In genomic region chr4:150242820-150243458, GRCh38 we compare ENCODE assay signal across 8 cellular contexts.
DNase-seq lines count a peak whose midpoint lies in the region; ATAC-seq and TF ChIP-seq lines count a peak whose summit lies in the region.

No MANE protein-coding gene starts in this region.

- H3K27ac ChIP-seq in SU-DHL-6 (ENCODE audit: low read depth, low read length) = no peak overlapping the region
- peak overlapping the region in 1 of 4 donors; percentile 17 for H3K27ac ChIP-seq in sigmoid colon

- H3K36me3 ChIP-seq in SU-DHL-6 (ENCODE audit: low read length) = no peaks in the 10 kb centered on the region
- H3K36me3 ChIP-seq in sigmoid colon = peaks cover 0 to 10% (median 0%) of the 10 kb centered on the region in 4 donors

- peak; percentile 70 for TF ChIP-seq CTCF in SU-DHL-6 (IDR thresholded peaks at IDR 0.05; ENCODE audit: insufficient read depth, low read length, poor library complexity, severe bottlenecking)
- peak; percentile 55 to 93 (median 79) for TF ChIP-seq CTCF in sigmoid colon (IDR thresholded peaks at IDR 0.05)

- no peaks in the 10 kb centered on the region for H3K4me1 Mint-ChIP-seq in activated CD4-positive, alpha-beta memory T cell treated with anti-CD3 and anti-CD28 coated beads for 36 hours (ENCODE audit: low read depth)
- no peaks in the 10 kb centered on the region for H3K4me1 Mint-ChIP-seq in activated CD4-positive, alpha-beta memory T cell treated with anti-CD3 and anti-CD28 coated beads, Interleukin-2, amount 10 ng/mL, durations not matched to agents 7 days and 5 days

- no peak overlapping the region for H3K27ac Mint-ChIP-seq in activated CD4-positive, alpha-beta memory T cell treated with anti-CD3 and anti-CD28 coated beads for 36 hours
- no peak overlapping the region for H3K27ac Mint-ChIP-seq in activated CD4-positive, alpha-beta memory T cell treated with anti-CD3 and anti-CD28 coated beads, Interleukin-2, amount 10 ng/mL, durations not matched to agents 7 days and 5 days

- no peak overlapping the region for H3K4me3 ChIP-seq in SU-DHL-6 (ENCODE audit: insufficient read depth, low read length, poor library complexity, severe bottlenecking)
- no peak overlapping the region for H3K4me3 ChIP-seq in sigmoid colon

- H3K4me1 ChIP-seq in sigmoid colon = no peaks in the 10 kb centered on the region

- H3K4me2 ChIP-seq in SU-DHL-6 (ENCODE audit: low read depth, low read length, poor library complexity, severe bottlenecking) = no peak overlapping the region

- no peaks in the 10 kb centered on the region for H3K36me3 Mint-ChIP-seq in activated CD4-positive, alpha-beta memory T cell treated with anti-CD3 and anti-CD28 coated beads for 36 hours
- no peaks in the 10 kb centered on the region for H3K36me3 Mint-ChIP-seq in activated CD4-positive, alpha-beta memory T cell treated with anti-CD3 and anti-CD28 coated beads, Interleukin-2, amount 10 ng/mL, durations not matched to agents 7 days and 5 days (ENCODE audit: low read depth)

- H2AFZ ChIP-seq in SU-DHL-6 (ENCODE audit: low read depth, low read length, severe bottlenecking) = no peak overlapping the region

- H3K27me3 ChIP-seq in SU-DHL-6 (ENCODE audit: low read length) (0 out of 2 replicates have a peak, but pooled peaks cover under 1% of the 10 kb centered on the region), sigmoid colon (no peaks in the 10 kb centered on the region)

- no peak overlapping the region for H3K4me3 Mint-ChIP-seq in activated CD4-positive, alpha-beta memory T cell treated with anti-CD3 and anti-CD28 coated beads for 36 hours
- no peak overlapping the region for H3K4me3 Mint-ChIP-seq in activated CD4-positive, alpha-beta memory T cell treated with anti-CD3 and anti-CD28 coated beads, Interleukin-2, amount 10 ng/mL, durations not matched to agents 7 days and 5 days

- no peaks in the 10 kb centered on the region for H3K9me3 Mint-ChIP-seq in activated CD4-positive, alpha-beta memory T cell treated with anti-CD3 and anti-CD28 coated beads for 36 hours
- no peaks in the 10 kb centered on the region for H3K9me3 Mint-ChIP-seq in activated CD4-positive, alpha-beta memory T cell treated with anti-CD3 and anti-CD28 coated beads, Interleukin-2, amount 10 ng/mL, durations not matched to agents 7 days and 5 days

- no peaks in the 10 kb centered on the region for H3K9me2 ChIP-seq in SU-DHL-6 (replicated peaks; ENCODE audit: insufficient read depth, low read length)

- POLR2A ChIA-PET in activated CD4-positive, alpha-beta memory T cell treated with anti-CD3 and anti-CD28 coated beads for 36 hours (lab: Charles Lee) = no interaction called here
- POLR2A ChIA-PET in activated CD4-positive, alpha-beta memory T cell treated with anti-CD3 and anti-CD28 coated beads, Interleukin-2, amount 10 ng/mL, durations not matched to agents 7 days and 5 days (lab: Charles Lee) = no interaction called here

- no peaks in the 10 kb centered on the region for H3K79me2 ChIP-seq in SU-DHL-6 (ENCODE audit: insufficient read depth, low read length)

- H3K9ac ChIP-seq in SU-DHL-6 (ENCODE audit: low read length) = no peak overlapping the region

- intact Hi-C loops in activated CD4-positive, alpha-beta memory T cell treated with anti-CD3 and anti-CD28 coated beads for 36 hours (cut with micrococcal nuclease) = loop anchor here (1.0 kb wide), 2 partner anchors 243 to 262 kb away; no protein-coding TSS in a partner anchor
- intact Hi-C loops in sigmoid colon (cut with DNase I) = loop anchor here (10.0 kb wide), 1 partner anchor 622 kb away; no protein-coding TSS in a partner anchor

- 57 to 58% methylated on average over 6 of the region's 6 CpGs for WGBS in sigmoid colon, 2 donors

- H3K9me3 ChIP-seq in SU-DHL-6 (ENCODE audit: insufficient read depth, low read length) (no peaks in the 10 kb centered on the region), sigmoid colon (no peaks in the 10 kb centered on the region)

- no peak for TF ChIP-seq EP300 in sigmoid colon (IDR thresholded peaks at IDR 0.05)

- no peak for TF ChIP-seq POLR2A in sigmoid colon (IDR thresholded peaks at IDR 0.05)

- H3F3A ChIP-seq in SU-DHL-6 (ENCODE audit: insufficient read depth) = no peaks in the 10 kb centered on the region

- peak; percentile 65 for ATAC-seq in HG02885 (IDR thresholded peaks at IDR 0.05; ENCODE audit: poor library complexity, unreplicated experiment)

- DNase-seq in activated CD4-positive, alpha-beta memory T cell treated with anti-CD3 and anti-CD28 coated beads for 36 hours = peak; percentile 28
- DNase-seq in activated CD4-positive, alpha-beta memory T cell treated with anti-CD3 and anti-CD28 coated beads, Interleukin-2, amount 10 ng/mL, durations not matched to agents 7 days and 5 days = no peak
- DNase-seq in glomerular visceral epithelial cell (ENCODE audit: extremely low spot score) (peak; percentile 57), sigmoid colon (no peak), NOMO-1 treated with DMSO at 0.1 percent for 48 hours (lab: John Stamatoyannopoulos, UW; ENCODE audit: unreplicated experiment) (no peak)
- DNase-seq in stimulated activated naive CD4-positive, alpha-beta T cell (lab: John Stamatoyannopoulos, UW) = no peak

- H4K20me1 ChIP-seq in SU-DHL-6 (ENCODE audit: low read depth, low read length) = no peaks in the 10 kb centered on the region

- H3K27me3 Mint-ChIP-seq in activated CD4-positive, alpha-beta memory T cell treated with anti-CD3 and anti-CD28 coated beads for 36 hours = peaks cover 11% of the 10 kb centered on the region
- H3K27me3 Mint-ChIP-seq in activated CD4-positive, alpha-beta memory T cell treated with anti-CD3 and anti-CD28 coated beads, Interleukin-2, amount 10 ng/mL, durations not matched to agents 7 days and 5 days = peaks cover 2% of the 10 kb centered on the region

- CTCF ChIA-PET in activated CD4-positive, alpha-beta memory T cell treated with anti-CD3 and anti-CD28 coated beads for 36 hours (lab: Charles Lee) = interaction anchor here (0.7 to 2.8 kb wide), 29 partner anchors 9 to 732 kb away, joined by 3 to 15 read pairs (median 4); no protein-coding TSS in a partner anchor
- CTCF ChIA-PET in activated CD4-positive, alpha-beta memory T cell treated with anti-CD3 and anti-CD28 coated beads, Interleukin-2, amount 10 ng/mL, durations not matched to agents 7 days and 5 days (lab: Charles Lee) = interaction anchor here (0.7 to 1.9 kb wide), 14 partner anchors 12 to 624 kb away, joined by 3 to 13 read pairs (median 4); no protein-coding TSS in a partner anchor

Comparison
In these comparisons a context has a peak if more than half of its experiments do, and no peak if none do; other contexts are left out.
1. DNase-seq: peak in activated CD4-positive, alpha-beta memory T cell treated with anti-CD3 and anti-CD28 coated beads for 36 hours (single experiment) and glomerular visceral epithelial cell (single experiment); none in activated CD4-positive, alpha-beta memory T cell treated with anti-CD3 and anti-CD28 coated beads, Interleukin-2, amount 10 ng/mL, durations not matched to agents 7 days and 5 days (single experiment), sigmoid colon (single experiment), NOMO-1 treated with DMSO at 0.1 percent for 48 hours (single experiment) and stimulated activated naive CD4-positive, alpha-beta T cell (0 of 6).